In genomic region chr18:22193466-22193865, GRCh38 we compare ENCODE assay signal across 16 cellular contexts. TPM values are rescaled to one million over a fixed set of nuclear protein-coding genes. Genes with fewer than 3 reads are reported as not detected.
DNase-seq lines count a peak whose midpoint lies in the region; ATAC-seq, FAIRE-seq and TF ChIP-seq lines count a peak whose summit lies in the region.
"Had no signal": no experiment of that assay in that cellular context is flagged by ENCODE, and none has a peak within 500 bp of the region (broad histone marks: within the 10 kb centered on the region; RNA-seq: fewer than 3 reads in every experiment).

No MANE protein-coding gene starts in this region.

- POLR2A ChIA-PET in WTC11 (lab: Charles Lee) (no interaction called here), endothelial cell of umbilical vein (lab: Charles Lee) (no interaction called here)

- peaks cover 28% of the 10 kb centered on the region for H3K4me1 Mint-ChIP-seq in WTC11

- H3K4me2 ChIP-seq in endothelial cell of umbilical vein (ENCODE audit: insufficient read depth, low read length): peak overlapping the region; percentile 91

- H4K20me1 ChIP-seq in endothelial cell of umbilical vein (replicated peaks; ENCODE audit: control insufficient read depth, extremely low read depth, insufficient read depth, low read length): no peaks in the 10 kb centered on the region

- WGBS in mesodermal cell (ENCODE audit: insufficient coverage in 2 of 2), 2 experiments: 37 to 51% methylated on average over 8 of the region's 9 CpGs

- H3K36me3 Mint-ChIP-seq in WTC11: no peaks in the 10 kb centered on the region
- H3K36me3 Mint-ChIP-seq: stimulated activated effector memory CD8-positive, alpha-beta T cell treated with anti-CD3 and anti-CD28 coated beads, Interleukin-12 subunit alpha, Interleukin-12 subunit beta, amount 100 ng/mL, for 72 hours had no signal

- FAIRE-seq in endothelial cell of umbilical vein (lab: Jason Lieb, UNC): no peak

- H3K9ac ChIP-seq in endothelial cell of umbilical vein (replicated peaks; ENCODE audit: extremely low read depth, insufficient read depth, low read length): peak overlapping the region; percentile 76
- no peak overlapping the region for H3K9ac ChIP-seq in stomach smooth muscle (ENCODE audit: low read length in 2 of 2)

- no peaks in the 10 kb centered on the region for H3K9me1 ChIP-seq in endothelial cell of umbilical vein (replicated peaks; ENCODE audit: control insufficient read depth, extremely low read depth, insufficient read depth, low read length)

- H3K9me3 ChIP-seq in endothelial cell of umbilical vein (replicated peaks; ENCODE audit: control insufficient read depth, insufficient read depth, low read length): no peaks in the 10 kb centered on the region
- H3K9me3 ChIP-seq in mesodermal cell (ENCODE audit: control insufficient read depth, low read length): no peaks in the 10 kb centered on the region
- no peaks in the 10 kb centered on the region for H3K9me3 ChIP-seq in stomach smooth muscle (ENCODE audit: control insufficient read depth in 2 of 2, low read length in 2 of 2)
- H3K9me3 ChIP-seq: BE2C, neutrophil had no signal

- dilution Hi-C loops in endothelial cell of umbilical vein (cut with MboI; ENCODE audit: extremely low pct_ligation_motif_present, low sequenced_read_pairs): loop anchor here (25.0 kb wide), 1 partner anchor 244 kb away; no protein-coding TSS in a partner anchor

- no peak for TF ChIP-seq CTCF in WTC11 (IDR thresholded peaks at IDR 0.05)
- no peak for TF ChIP-seq CTCF in endothelial cell of umbilical vein (IDR thresholded peaks at IDR 0.05; ENCODE audit: extremely low read depth in 1 of 2, insufficient read depth in 1 of 2, low read depth in 1 of 2, low read length in 2 of 2)

- H3K36me3 ChIP-seq in endothelial cell of umbilical vein (ENCODE audit: control insufficient read depth in 2 of 2, extremely low read depth in 1 of 2, insufficient read depth in 2 of 2, low read length in 2 of 2) (no peaks in the 10 kb centered on the region), mesodermal cell (ENCODE audit: control insufficient read depth, insufficient read depth, low read length) (peaks cover 30% of the 10 kb centered on the region), stomach smooth muscle (ENCODE audit: control insufficient read depth in 2 of 2, insufficient read depth in 2 of 2, low read length in 2 of 2) (no peaks in the 10 kb centered on the region)
- H3K36me3 ChIP-seq: BE2C, neutrophil had no signal

- H3K79me2 ChIP-seq in endothelial cell of umbilical vein (ENCODE audit: control insufficient read depth, insufficient read depth, low read length): peaks cover 61% of the 10 kb centered on the region

- peak overlapping the region in 1 of 3 experiments; percentile 44 for H3K4me3 ChIP-seq in endothelial cell of umbilical vein (replicated peaks in 1 of 3; ENCODE audit: insufficient read depth in 1 of 3, low read depth in 1 of 3, low read length in 3 of 3)
- no peak overlapping the region for H3K4me3 ChIP-seq in mesodermal cell (ENCODE audit: extremely low read depth, insufficient read depth, low read length, poor library complexity, severe bottlenecking)
- peak overlapping the region in 1 of 2 donors; percentile 40 for H3K4me3 ChIP-seq in stomach smooth muscle (ENCODE audit: low read length in 2 of 2)

- CTCF ChIA-PET in WTC11 (lab: Charles Lee) (interaction anchor here (0.6 to 1.5 kb wide), 3 partner anchors 8 to 40 kb away, joined by 3 to 8 read pairs (median 3); no protein-coding TSS in a partner anchor), endothelial cell of umbilical vein (lab: Charles Lee) (interaction anchor here (0.7 to 1.7 kb wide), 4 partner anchors 11 to 369 kb away, joined by 3 to 9 read pairs (median 5); no protein-coding TSS in a partner anchor)

- H3K27ac Mint-ChIP-seq in WTC11: no peak overlapping the region
- H3K27ac Mint-ChIP-seq: activated B cell treated with CpG ODN at 0.5 μM for 24 hours; immature natural killer cell; stimulated activated effector memory CD8-positive, alpha-beta T cell treated with anti-CD3 and anti-CD28 coated beads, Interleukin-12 subunit alpha, Interleukin-12 subunit beta, amount 100 ng/mL, for 72 hours had no signal

- peak overlapping the region; percentile 65 for H2AFZ ChIP-seq in endothelial cell of umbilical vein (ENCODE audit: low read depth, low read length)

- TF ChIP-seq POLR2A in endothelial cell of umbilical vein (IDR thresholded peaks at IDR 0.05; ENCODE audit: low read depth, low read length): no peak

- H3K27me3 ChIP-seq in endothelial cell of umbilical vein (ENCODE audit: control insufficient read depth in 2 of 2, insufficient read depth in 2 of 2, low read length in 2 of 2): no peaks in the 10 kb centered on the region
- no peaks in the 10 kb centered on the region for H3K27me3 ChIP-seq in stomach smooth muscle (ENCODE audit: control insufficient read depth in 1 of 2, insufficient read depth in 2 of 2, low read length in 2 of 2)
- H3K27me3 ChIP-seq: BE2C had no signal

- intact Hi-C loops in endothelial cell of umbilical vein (cut with micrococcal nuclease): loop anchor here (1.0 to 5.0 kb wide), 4 partner anchors 19 to 369 kb away; no protein-coding TSS in a partner anchor

- H3K27ac ChIP-seq in endothelial cell of umbilical vein (ENCODE audit: insufficient read depth, low read depth, low read length): peak overlapping the region; percentile 83
- peak overlapping the region; percentile 88 for H3K27ac ChIP-seq in mesodermal cell (ENCODE audit: low read depth, low read length, severe bottlenecking)
- peak overlapping the region; percentile 31 for H3K27ac ChIP-seq in stomach smooth muscle (ENCODE audit: low read length)
- H3K27ac ChIP-seq: neutrophil had no signal

- no peak overlapping the region for H3K4me3 Mint-ChIP-seq in WTC11
- H3K4me3 Mint-ChIP-seq: activated B cell treated with CpG ODN at 0.5 μM for 24 hours; immature natural killer cell; stimulated activated effector memory CD8-positive, alpha-beta T cell treated with anti-CD3 and anti-CD28 coated beads, Interleukin-12 subunit alpha, Interleukin-12 subunit beta, amount 100 ng/mL, for 72 hours had no signal

- BruUV-seq in endothelial cell of umbilical vein (replicated peaks; lab: Mats Ljungman, UMichigan): TSS peak; percentile 10

- DNase-seq in WTC11 (ENCODE audit: low spot score) (no peak), endothelial cell of umbilical vein (ENCODE audit: low read depth, low spot score) (peak; percentile 79), midbrain (lab: John Stamatoyannopoulos, UW) (no peak)
- DNase-seq in stimulated activated naive CD4-positive, alpha-beta T cell treated with Interleukin-2 at 50 U/mL for 16 hours (lab: John Stamatoyannopoulos, UW): no peak
- DNase-seq: activated B cell treated with CpG ODN at 0.5 μM for 24 hours; immature natural killer cell; NCI-H1092; NCI-H526 treated with DMSO at 0.1 percent for 48 hours; stimulated activated CD4-positive, alpha-beta T cell treated with anti-CD3 and anti-CD28 coated beads, Interleukin-1b, Interleukin-23, amount 100 ng/mL, for 48 hours had no signal

- ATAC-seq in WTC11 (peak; percentile 46), HG02885 (IDR thresholded peaks at IDR 0.05; ENCODE audit: poor library complexity, unreplicated experiment) (no peak), GM19328 (IDR thresholded peaks at IDR 0.05; ENCODE audit: unreplicated experiment) (no peak)
- ATAC-seq: stimulated activated effector memory CD8-positive, alpha-beta T cell treated with anti-CD3 and anti-CD28 coated beads, Interleukin-12 subunit alpha, Interleukin-12 subunit beta, amount 100 ng/mL, for 72 hours had no signal

- peaks cover 65% of the 10 kb centered on the region for H3K4me1 ChIP-seq in endothelial cell of umbilical vein (ENCODE audit: control insufficient read depth, extremely low read depth, insufficient read depth, low read length)
- H3K4me1 ChIP-seq in mesodermal cell (ENCODE audit: control insufficient read depth, insufficient read depth, low read length, poor library complexity, severe bottlenecking): peaks cover 51% of the 10 kb centered on the region
- peaks cover 6% of the 10 kb centered on the region for H3K4me1 ChIP-seq in stomach smooth muscle (ENCODE audit: control insufficient read depth, insufficient read depth, low read length)
- H3K4me1 ChIP-seq: BE2C had no signal

- H3K9me3 Mint-ChIP-seq in WTC11: no peaks in the 10 kb centered on the region
- H3K9me3 Mint-ChIP-seq: activated B cell treated with CpG ODN at 0.5 μM for 24 hours; immature natural killer cell; stimulated activated effector memory CD8-positive, alpha-beta T cell treated with anti-CD3 and anti-CD28 coated beads, Interleukin-12 subunit alpha, Interleukin-12 subunit beta, amount 100 ng/mL, for 72 hours had no signal

- H3K27me3 Mint-ChIP-seq in WTC11 (ENCODE audit: low read depth): peaks cover 5% of the 10 kb centered on the region

TF ChIP-seq in WTC11, 78 proteins besides CTCF, POLR2A, EP300 and RAD21 (continues in another document):
- no peak for TF ChIP-seq EMX1 (CRISPR knock-in tag; IDR thresholded peaks at IDR 0.05)
- TF ChIP-seq USF1 (CRISPR knock-in tag; IDR thresholded peaks at IDR 0.05): no peak

TF ChIP-seq in endothelial cell of umbilical vein, 7 proteins besides CTCF, POLR2A, EP300 and RAD21:
- no peak for TF ChIP-seq GATA2 (IDR thresholded peaks at IDR 0.05; ENCODE audit: insufficient read depth, insufficient read length, low read depth, low read length)
- no peak for TF ChIP-seq EZH2 (IDR thresholded peaks at IDR 0.05; ENCODE audit: borderline replicate concordance, low read depth, low read length, severe bottlenecking)
- no peak for TF ChIP-seq POLR2AphosphoS5 (IDR thresholded peaks at IDR 0.05; ENCODE audit: insufficient read depth, low read depth, low read length)
- TF ChIP-seq FOS (IDR thresholded peaks at IDR 0.05; ENCODE audit: borderline replicate concordance, insufficient read depth, low read length): no peak
- no peak for TF ChIP-seq MAX (IDR thresholded peaks at IDR 0.05; ENCODE audit: insufficient read depth, insufficient read length)
- no peak for TF ChIP-seq MYC (IDR thresholded peaks at IDR 0.05; ENCODE audit: low read depth, low read length)
- TF ChIP-seq JUN (IDR thresholded peaks at IDR 0.05; ENCODE audit: borderline replicate concordance, insufficient read depth, insufficient read length, low read depth): no peak

RNA-seq across cellular contexts. Expression of gene GATA6, which starts 24.1 kb away (rescaled TPM):
- total RNA-seq in WTC11 (2021) (0.15 to 0.21 TPM (median 0.18 TPM) in 3 replicates), endothelial cell of umbilical vein (14.6 and 14.9 TPM in 2 replicates)
- 3.9 and 4.1 TPM in 2 replicates for polyA plus RNA-seq in endothelial cell of umbilical vein
- polyA plus RNA-seq in endothelial cell of umbilical vein (2011; cell fraction: cytosol; rRNA removed): 3.5 and 3.7 TPM in 2 replicates
- 7.1 and 10.1 TPM in 2 replicates for polyA plus RNA-seq in endothelial cell of umbilical vein (2011; cell fraction: nucleus; rRNA removed)
- polyA plus RNA-seq in endothelial cell of umbilical vein (2012): 5.8 and 7.2 TPM in 2 replicates
- 2.7 and 3.8 TPM in 2 replicates for polyA minus RNA-seq in endothelial cell of umbilical vein
- 5.7 TPM for polyA minus RNA-seq in endothelial cell of umbilical vein (2011; cell fraction: cytosol; rRNA and poly(A)+ RNA removed)
- polyA minus RNA-seq in endothelial cell of umbilical vein (2011; cell fraction: nucleus; rRNA and poly(A)+ RNA removed): 13.0 and 24.8 TPM in 2 replicates
- polyA plus RNA-seq in mesodermal cell (2013, experiment 1 of 2): 25.2 TPM
- polyA plus RNA-seq in mesodermal cell (2013, experiment 2 of 2): 29.9 TPM
- total RNA-seq: activated B cell treated with CpG ODN at 0.5 μM for 24 hours had no signal

Comparison
In these comparisons a context has a peak if more than half of its experiments do, and no peak if none do; other contexts are left out.
1. H3K27ac ChIP-seq: peak in every context shown above with its lines; median percentile 88 in mesodermal cell; 83 in endothelial cell of umbilical vein; 31 in stomach smooth muscle.
2. RNA of gene GATA6, which starts 24.1 kb away (total RNA-seq): 14.6 to 14.9 TPM in endothelial cell of umbilical vein; 0.15 to 0.21 TPM in WTC11; every median in the first group is over 10 times any median in the second.